Comparison of ENCODE assay signal across 8 cellular contexts in genomic region chr15:92886229-92886628, GRCh38. TPM values are rescaled to one million over a fixed set of nuclear protein-coding genes. Genes with fewer than 3 reads are reported as not detected.
A peak's percentile ranks its signal among the peaks of the same experiment; 100 is the strongest.
DNase-seq lines count a peak whose midpoint lies in the region; ATAC-seq and TF ChIP-seq lines count a peak whose summit lies in the region.

No MANE protein-coding gene starts in this region.

- no peaks in the 10 kb centered on the region for H3K9me3 Mint-ChIP-seq in activated T-cell treated with anti-CD3 and anti-CD28 coated beads, Interleukin-2, amount 50 U/mL, for 72 hours

- H3K27ac Mint-ChIP-seq in activated T-cell treated with anti-CD3 and anti-CD28 coated beads, Interleukin-2, amount 50 U/mL, for 72 hours: peak overlapping the region; percentile 100

- peaks cover 77% of the 10 kb centered on the region for H3K4me1 Mint-ChIP-seq in activated T-cell treated with anti-CD3 and anti-CD28 coated beads, Interleukin-2, amount 50 U/mL, for 72 hours (ENCODE audit: low read depth)

- no peak for TF ChIP-seq EP300 in tibial nerve (IDR thresholded peaks at IDR 0.05)

- intact Hi-C loops in adrenal gland (cut with DNase I): no loop called here

- H3K4me3 Mint-ChIP-seq in activated T-cell treated with anti-CD3 and anti-CD28 coated beads, Interleukin-2, amount 50 U/mL, for 72 hours: peak overlapping the region; percentile 97 to 100

- no peak for DNase-seq in activated T-cell treated with anti-CD3 and anti-CD28 coated beads, Interleukin-2, amount 50 U/mL, for 72 hours
- DNase-seq in activated T-cell treated with anti-CD3 and anti-CD28 coated beads for 4 hours: no peak
- DNase-seq in adrenal gland: no peak
- DNase-seq in kidney epithelial cell (ENCODE audit: low read depth): no peak
- no peak for DNase-seq in tibial nerve (ENCODE audit: low spot score in 2 of 2)
- DNase-seq in LoVo (ENCODE audit: low spot score): no peak
- no peak for DNase-seq in stimulated activated CD4-positive, alpha-beta T cell treated with anti-CD3 and anti-CD28 coated beads, Interleukin-2, amount 100 ng/mL, for 24 hours

- H3K4me1 ChIP-seq in adrenal gland (replicated peaks in 1 of 2) (peaks cover 19 to 63% of the 10 kb centered on the region in 2 donors), tibial nerve (peaks cover 0 to 51% (median 21%) of the 10 kb centered on the region in 4 donors)

- H3K36me3 Mint-ChIP-seq in activated T-cell treated with anti-CD3 and anti-CD28 coated beads, Interleukin-2, amount 50 U/mL, for 72 hours (ENCODE audit: insufficient read depth in 2 of 2): peaks cover 31 to 73% of the 10 kb centered on the region in 2 donors

- no peak for TF ChIP-seq POLR2A in adrenal gland (IDR thresholded peaks at IDR 0.05)
- TF ChIP-seq POLR2A in tibial nerve (IDR thresholded peaks at IDR 0.05): no peak

- no peak for ATAC-seq in activated T-cell treated with anti-CD3 and anti-CD28 coated beads, Interleukin-2, amount 50 U/mL, for 72 hours (replicated peaks in 1 of 2)
- ATAC-seq in GM21360 (IDR thresholded peaks at IDR 0.05; ENCODE audit: unreplicated experiment): no peak

- no peaks in the 10 kb centered on the region for H3K9me3 ChIP-seq in adrenal gland (replicated peaks in 1 of 3)
- H3K9me3 ChIP-seq in tibial nerve: no peaks in the 10 kb centered on the region

- H3K27me3 Mint-ChIP-seq in activated T-cell treated with anti-CD3 and anti-CD28 coated beads, Interleukin-2, amount 50 U/mL, for 72 hours (ENCODE audit: low read depth): no peaks in the 10 kb centered on the region

- TF ChIP-seq CTCF in adrenal gland (IDR thresholded peaks at IDR 0.05) (no peak), kidney epithelial cell (IDR thresholded peaks at IDR 0.05; ENCODE audit: insufficient read depth, low read length, poor library complexity, severe bottlenecking) (no peak), tibial nerve (IDR thresholded peaks at IDR 0.05) (no peak)

- WGBS in adrenal gland, 4 donors: 3 to 13% (median 9%) methylated on average over 1 of the region's 1 CpG
- WGBS in tibial nerve, 2 donors: 5 to 20% methylated on average over 1 of the region's 1 CpG

- peak overlapping the region in 4 of 5 donors; percentile 1 to 100 (median 66) for H3K27ac ChIP-seq in adrenal gland
- H3K27ac ChIP-seq in tibial nerve: peak overlapping the region; percentile 100

- peak overlapping the region in 2 of 4 donors; percentile 1 to 99 for H3K4me3 ChIP-seq in adrenal gland
- peak overlapping the region; percentile 92 for H3K4me3 ChIP-seq in kidney epithelial cell (ENCODE audit: low read depth, low read length)
- peak overlapping the region in 1 of 4 donors; percentile 87 for H3K4me3 ChIP-seq in tibial nerve

- H3K27me3 ChIP-seq in adrenal gland (no peaks in the 10 kb centered on the region), kidney epithelial cell (ENCODE audit: control insufficient read depth, insufficient read depth, low read length) (no peaks in the 10 kb centered on the region), tibial nerve (no peaks in the 10 kb centered on the region)

- H3K36me3 ChIP-seq in adrenal gland (replicated peaks in 1 of 2) (peaks cover 0 to 29% of the 10 kb centered on the region in 2 donors), kidney epithelial cell (ENCODE audit: control insufficient read depth, insufficient read depth, low read length) (peaks cover 1% of the 10 kb centered on the region), tibial nerve (peaks cover 0 to 29% (median 0%) of the 10 kb centered on the region in 3 donors)

RNA-seq across cellular contexts. Expression of gene CHD2, which starts 13.9 kb away (rescaled TPM):
- 100 to 1,000 TPM; 208 to 246 TPM for total RNA-seq in activated T-cell treated with anti-CD3 and anti-CD28 coated beads, Interleukin-2, amount 50 U/mL, for 72 hours
- total RNA-seq in adrenal gland: 100 to 1,000 TPM in 2 of 8 donors, 10 to 100 TPM in 6; 41.3 to 115 (median 83.1) TPM
- 10 to 100 TPM; 40.1 to 60.2 (median 50.3) TPM for polyA plus RNA-seq in adrenal gland
- total RNA-seq in kidney epithelial cell: 54.2 and 54.3 TPM in 2 replicates
- total RNA-seq in tibial nerve: 100 to 1,000 TPM in 2 of 4 donors, 10 to 100 TPM in 2; 96.5 to 133 (median 102) TPM
